ENCODE assay signal across 9 cellular contexts in the genomic region with DNA sequence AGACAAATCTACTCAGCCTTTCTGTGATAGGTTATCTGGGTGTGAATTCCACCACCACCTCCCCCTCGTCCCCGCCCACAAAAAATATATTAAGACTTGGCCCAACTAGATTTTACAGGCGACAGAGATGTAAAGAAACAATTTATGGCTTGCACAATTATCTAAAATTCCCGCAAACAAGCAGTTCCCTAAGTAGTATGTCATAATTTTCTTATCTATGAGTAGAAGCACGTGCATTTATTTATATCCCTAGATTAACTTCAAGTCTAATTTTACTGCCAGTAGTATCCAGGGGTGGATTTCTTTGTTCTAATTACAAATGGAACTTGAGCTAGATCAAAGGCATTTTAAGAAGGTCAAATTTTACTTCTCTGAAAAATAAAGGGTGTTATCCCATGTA. TPM values are rescaled to one million over a fixed set of nuclear protein-coding genes. Genes with fewer than 3 reads are reported as not detected.
DNase-seq lines count a peak whose midpoint lies in the region; ATAC-seq and TF ChIP-seq lines count a peak whose summit lies in the region.
"Had no signal": no experiment of that assay in that cellular context is flagged by ENCODE, and none has a peak within 500 bp of the region (broad histone marks: within the 10 kb centered on the region; RNA-seq: fewer than 3 reads in every experiment).

No MANE protein-coding gene starts in this region.

- intact Hi-C loops in tibial artery (cut with DNase I; ENCODE audit: low total_unique reads): no loop called here

- H3K27ac Mint-ChIP-seq in activated naive CD4-positive, alpha-beta T cell treated with anti-CD3 and anti-CD28 coated beads, Interleukin-2, amount 10 ng/mL, durations not matched to agents 7 days and 5 days: no peak overlapping the region

- H3K4me3 ChIP-seq in mesendoderm (ENCODE audit: low read length) (no peak overlapping the region), tibial artery (peak overlapping the region; percentile 75 to 81)

- peaks cover 49% of the 10 kb centered on the region for H3K27me3 Mint-ChIP-seq in activated naive CD4-positive, alpha-beta T cell treated with anti-CD3 and anti-CD28 coated beads, Interleukin-2, amount 10 ng/mL, durations not matched to agents 7 days and 5 days

- H4K5ac ChIP-seq in mesendoderm (ENCODE audit: low read length): no peak overlapping the region

- no peak overlapping the region for H2BK15ac ChIP-seq in mesendoderm (replicated peaks; ENCODE audit: low read depth)

- TF ChIP-seq CTCF in tibial artery (IDR thresholded peaks at IDR 0.05): no peak

- H3K27ac ChIP-seq in mesendoderm (ENCODE audit: low read depth, low read length): peak overlapping the region; percentile 48
- H3K27ac ChIP-seq in tibial artery: peak overlapping the region in 1 of 2 donors; percentile 94

- no CpG with 5 or more reads among the region's 5 CpGs for WGBS in mesendoderm (ENCODE audit: extremely low coverage, insufficient coverage, low lambda C conversion rate)

- CTCF ChIA-PET in activated naive CD4-positive, alpha-beta T cell treated with anti-CD3 and anti-CD28 coated beads, Interleukin-2, amount 10 ng/mL, durations not matched to agents 7 days and 5 days (lab: Charles Lee): interaction anchor here (1.3 kb wide), 1 partner anchor 50 kb away, joined by 3 read pairs; no protein-coding TSS in a partner anchor

- H3K27me3 ChIP-seq in mesendoderm (ENCODE audit: insufficient read depth, low read length, poor library complexity): no peaks in the 10 kb centered on the region
- no peaks in the 10 kb centered on the region for H3K27me3 ChIP-seq in tibial artery

- H3K4ac ChIP-seq in mesendoderm (ENCODE audit: low read depth, low read length): no peak overlapping the region

- no peak overlapping the region for H3K9ac ChIP-seq in mesendoderm (ENCODE audit: low read length)

- H3K4me1 ChIP-seq in mesendoderm (ENCODE audit: control insufficient read depth, low read depth, low read length) (peaks cover 2% of the 10 kb centered on the region), tibial artery (peaks cover 0 to 19% (median 8%) of the 10 kb centered on the region in 4 donors)

- H3K56ac ChIP-seq in mesendoderm (ENCODE audit: low read length): peak overlapping the region; percentile 83

- H3K36me3 Mint-ChIP-seq in activated naive CD4-positive, alpha-beta T cell treated with anti-CD3 and anti-CD28 coated beads, Interleukin-2, amount 10 ng/mL, durations not matched to agents 7 days and 5 days: peaks cover 2% of the 10 kb centered on the region

- ATAC-seq in GM21528 (IDR thresholded peaks at IDR 0.05; ENCODE audit: low FRiP score, unreplicated experiment): no peak

- H3K18ac ChIP-seq in mesendoderm (ENCODE audit: low read length): peak overlapping the region; percentile 72

- H3K79me2 ChIP-seq in mesendoderm (ENCODE audit: control insufficient read depth, insufficient read depth, low read length): no peaks in the 10 kb centered on the region

- H3K23ac ChIP-seq in mesendoderm (ENCODE audit: low read length): no peak overlapping the region

- no peaks in the 10 kb centered on the region for H3K9me3 Mint-ChIP-seq in activated naive CD4-positive, alpha-beta T cell treated with anti-CD3 and anti-CD28 coated beads, Interleukin-2, amount 10 ng/mL, durations not matched to agents 7 days and 5 days

- no peaks in the 10 kb centered on the region for H3K9me3 ChIP-seq in tibial artery

- peaks cover 11% of the 10 kb centered on the region for H3K4me1 Mint-ChIP-seq in activated naive CD4-positive, alpha-beta T cell treated with anti-CD3 and anti-CD28 coated beads, Interleukin-2, amount 10 ng/mL, durations not matched to agents 7 days and 5 days

- H3K4me3 Mint-ChIP-seq in activated naive CD4-positive, alpha-beta T cell treated with anti-CD3 and anti-CD28 coated beads, Interleukin-2, amount 10 ng/mL, durations not matched to agents 7 days and 5 days: peak overlapping the region; percentile 68

- no peak for DNase-seq in activated naive CD4-positive, alpha-beta T cell treated with anti-CD3 and anti-CD28 coated beads, Interleukin-2, amount 10 ng/mL, durations not matched to agents 7 days and 5 days
- DNase-seq in activated naive CD4-positive, alpha-beta T cell (lab: John Stamatoyannopoulos, UW): no peak
- peak; percentile 11 for DNase-seq in amniotic epithelial cell (ENCODE audit: low read depth)
- peak; percentile 54 for DNase-seq in mesendoderm
- no peak for DNase-seq in tibial artery
- DNase-seq in midbrain (lab: John Stamatoyannopoulos, UW): no peak
- no peak for DNase-seq in NCI-H1436 (lab: John Stamatoyannopoulos, UW)

- H4K8ac ChIP-seq in mesendoderm (ENCODE audit: low read depth, low read length): no peak overlapping the region

- H3K79me1 ChIP-seq in mesendoderm (ENCODE audit: low read length): no peaks in the 10 kb centered on the region

- no peak overlapping the region for H2AK5ac ChIP-seq in mesendoderm (ENCODE audit: low read length)

- no peak overlapping the region for H3K4me2 ChIP-seq in mesendoderm (ENCODE audit: low read length)

- no peak overlapping the region for H2BK120ac ChIP-seq in mesendoderm (ENCODE audit: low read depth, low read length)

- H3K36me3 ChIP-seq in mesendoderm (ENCODE audit: control insufficient read depth, insufficient read depth, low read length): no peaks in the 10 kb centered on the region
- no peaks in the 10 kb centered on the region for H3K36me3 ChIP-seq in tibial artery

- no peak overlapping the region for H2BK5ac ChIP-seq in mesendoderm (ENCODE audit: low read length)

RNA-seq across cellular contexts. Expression of a gene that starts 1.7 kb away (rescaled TPM):
- 15.3 TPM for polyA plus RNA-seq in mesendoderm (2013, experiment 1 of 2)
- 17.7 TPM for polyA plus RNA-seq in mesendoderm (2013, experiment 2 of 2)
- polyA plus RNA-seq: BJ had no signal

Comparison
In these comparisons a context has a peak if more than half of its experiments do, and no peak if none do; other contexts are left out.
1. DNase-seq: peak in amniotic epithelial cell (single experiment) and mesendoderm (single experiment); none in activated naive CD4-positive, alpha-beta T cell treated with anti-CD3 and anti-CD28 coated beads, Interleukin-2, amount 10 ng/mL, durations not matched to agents 7 days and 5 days (single experiment), activated naive CD4-positive, alpha-beta T cell (0 of 4), tibial artery (0 of 2), midbrain (single experiment) and NCI-H1436 (single experiment).